37 cellular contexts compared by ENCODE assay signal in the genomic region with DNA sequence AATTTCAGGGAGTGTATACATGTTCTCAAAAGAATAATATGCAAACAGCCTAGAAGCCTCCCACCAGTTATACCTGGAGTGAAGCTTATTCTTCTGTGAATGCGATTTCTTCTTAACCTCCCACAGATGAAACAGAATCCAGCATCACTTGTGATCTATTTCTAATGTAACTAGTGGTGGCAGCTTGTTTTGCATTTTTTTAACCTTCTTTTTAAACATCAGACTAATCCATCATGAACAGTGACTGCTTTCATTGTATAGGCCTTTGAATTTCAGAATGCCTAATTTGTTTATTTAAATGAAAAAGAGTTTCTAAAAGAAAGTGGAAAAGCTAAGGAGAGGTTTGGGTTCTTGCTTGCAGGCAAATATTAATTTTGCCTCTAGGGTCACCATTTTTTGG.
"Had no signal": no experiment of that assay in that cellular context is flagged by ENCODE, and none has a peak within 500 bp of the region (broad histone marks: within the 10 kb centered on the region; RNA-seq: fewer than 3 reads in every experiment).

No MANE protein-coding gene starts in this region.

- DNase-seq: activated effector memory CD4-positive, alpha-beta T cell treated with anti-CD3 and anti-CD28 coated beads, Interleukin-2, amount 50 U/mL, for 16 hours; activated effector memory CD4-positive, alpha-beta T cell treated with Interleukin-2 at 50 U/mL for 16 hours; activated gamma-delta T cell; activated gamma-delta T cell treated with Interleukin-2 at 50 U/mL for 16 hours; activated naive CD4-positive, alpha-beta T cell; activated naive CD4-positive, alpha-beta T cell treated with anti-CD3 and anti-CD28 coated beads for 36 hours; activated naive CD4-positive, alpha-beta T cell treated with anti-CD3 and anti-CD28 coated beads, Interleukin-2, amount 10 ng/mL, durations not matched to agents 7 days and 5 days; activated naive CD4-positive, alpha-beta T cell treated with anti-CD3 and anti-CD28 coated beads, Interleukin-2, amount 50 U/mL, for 16 hours; activated naive CD4-positive, alpha-beta T cell treated with Interleukin-2 at 50 U/mL for 16 hours; activated naive CD8-positive, alpha-beta T cell treated with anti-CD3 and anti-CD28 coated beads for 36 hours; activated naive CD8-positive, alpha-beta T cell treated with anti-CD3 and anti-CD28 coated beads, Interleukin-2, amount 10 ng/mL, durations not matched to agents 7 days and 5 days; activated naive CD8-positive, alpha-beta T cell treated with anti-CD3 and anti-CD28 coated beads, Interleukin-2, amount 50 U/mL, for 24 hours; activated T-cell treated with anti-CD3 and anti-CD28 coated beads, Interleukin-2, amount 50 U/mL, for 1 hour; activated T-cell treated with anti-CD3 and anti-CD28 coated beads, Interleukin-2, amount 50 U/mL, for 24 hours; activated T-cell treated with anti-CD3 and anti-CD28 coated beads, Interleukin-2, amount 50 U/mL, for 4 hours; activated T-cell treated with anti-CD3 and anti-CD28 coated beads, Interleukin-2, amount 50 U/mL, for 48 hours; activated T-cell treated with anti-CD3 and anti-CD28 coated beads, Interleukin-2, amount 50 U/mL, for 72 hours; adrenal gland; amniotic stem cell; amygdala; anterior cingulate cortex; aorta; body of pancreas; brain microvascular endothelial cell; central memory CD4-positive, alpha-beta T cell; cerebellar nuclear complex had no signal

- H3K36me3 Mint-ChIP-seq: activated naive CD4-positive, alpha-beta T cell treated with anti-CD3 and anti-CD28 coated beads, Interleukin-2, amount 10 ng/mL, durations not matched to agents 7 days and 5 days; activated naive CD4-positive, alpha-beta T cell treated with anti-CD3 and anti-CD28 coated beads, Interleukin-2, amount 50 U/mL, for 24 hours; activated naive CD8-positive, alpha-beta T cell; activated naive CD8-positive, alpha-beta T cell treated with anti-CD3 and anti-CD28 coated beads for 36 hours; activated naive CD8-positive, alpha-beta T cell treated with anti-CD3 and anti-CD28 coated beads, Interleukin-2, amount 10 ng/mL, durations not matched to agents 7 days and 5 days; brain had no signal

- H3K4me3 ChIP-seq: adrenal gland, ascending aorta, body of pancreas, breast epithelium, cardiac muscle cell had no signal

- H3K9me3 ChIP-seq: adrenal gland, ascending aorta, body of pancreas, breast epithelium had no signal

- ATAC-seq: activated naive CD4-positive, alpha-beta T cell treated with anti-CD3 and anti-CD28 coated beads, Interleukin-2, amount 50 U/mL, for 72 hours; activated naive CD8-positive, alpha-beta T cell treated with anti-CD3 and anti-CD28 coated beads, Interleukin-2, amount 50 U/mL, for 24 hours; activated T-cell treated with anti-CD3 and anti-CD28 coated beads, Interleukin-2, amount 50 U/mL, for 4 hours; activated T-cell treated with anti-CD3 and anti-CD28 coated beads, Interleukin-2, amount 50 U/mL, for 72 hours; activated T-helper 17 cell treated with anti-CD3 and anti-CD28 coated beads, Interleukin-2, amount 50 U/mL, for 72 hours; body of pancreas had no signal

- H3K36me3 ChIP-seq: adrenal gland, ascending aorta, brain microvascular endothelial cell, breast epithelium, cardiac muscle cell had no signal

- H3K27me3 Mint-ChIP-seq: activated naive CD4-positive, alpha-beta T cell treated with anti-CD3 and anti-CD28 coated beads, Interleukin-2, amount 10 ng/mL, durations not matched to agents 7 days and 5 days; activated naive CD8-positive, alpha-beta T cell treated with anti-CD3 and anti-CD28 coated beads for 36 hours; activated naive CD8-positive, alpha-beta T cell treated with anti-CD3 and anti-CD28 coated beads, Interleukin-2, amount 10 ng/mL, durations not matched to agents 7 days and 5 days; activated naive CD8-positive, alpha-beta T cell treated with anti-CD3 and anti-CD28 coated beads, Interleukin-2, amount 50 U/mL, for 24 hours; brain had no signal

- H3K4me3 Mint-ChIP-seq: activated naive CD4-positive, alpha-beta T cell treated with anti-CD3 and anti-CD28 coated beads for 36 hours; activated naive CD4-positive, alpha-beta T cell treated with anti-CD3 and anti-CD28 coated beads, Interleukin-2, amount 10 ng/mL, durations not matched to agents 7 days and 5 days; activated naive CD4-positive, alpha-beta T cell treated with anti-CD3 and anti-CD28 coated beads, Interleukin-2, amount 50 U/mL, for 24 hours; activated naive CD8-positive, alpha-beta T cell; activated naive CD8-positive, alpha-beta T cell treated with anti-CD3 and anti-CD28 coated beads for 36 hours; activated naive CD8-positive, alpha-beta T cell treated with anti-CD3 and anti-CD28 coated beads, Interleukin-2, amount 10 ng/mL, durations not matched to agents 7 days and 5 days; activated naive CD8-positive, alpha-beta T cell treated with anti-CD3 and anti-CD28 coated beads, Interleukin-2, amount 50 U/mL, for 24 hours; activated T-cell treated with anti-CD3 and anti-CD28 coated beads, Interleukin-2, amount 50 U/mL, for 24 hours; activated T-cell treated with anti-CD3 and anti-CD28 coated beads, Interleukin-2, amount 50 U/mL, for 4 hours; activated T-cell treated with anti-CD3 and anti-CD28 coated beads, Interleukin-2, amount 50 U/mL, for 72 hours; activated T-helper 1 cell treated with anti-CD3 and anti-CD28 coated beads, Interleukin-12 subunit alpha, Interleukin-12 subunit beta, Interleukin-2, Interleukin-4 antibody, amounts not matched to agents 30 ng/mL and 10 ng/mL and 1 ng/mL, durations not matched to agents 14 hours and 24 hours and 36 hours; activated T-helper 17 cell treated with anti-CD3 and anti-CD28 coated beads, Interleukin-2, amount 50 U/mL, for 72 hours; brain; central memory CD8-positive, alpha-beta T cell had no signal

- H3K9me3 Mint-ChIP-seq: activated naive CD4-positive, alpha-beta T cell treated with anti-CD3 and anti-CD28 coated beads for 36 hours; activated naive CD4-positive, alpha-beta T cell treated with anti-CD3 and anti-CD28 coated beads, Interleukin-2, amount 10 ng/mL, durations not matched to agents 7 days and 5 days; activated naive CD4-positive, alpha-beta T cell treated with anti-CD3 and anti-CD28 coated beads, Interleukin-2, amount 50 U/mL, for 24 hours; activated naive CD8-positive, alpha-beta T cell treated with anti-CD3 and anti-CD28 coated beads for 36 hours; activated naive CD8-positive, alpha-beta T cell treated with anti-CD3 and anti-CD28 coated beads, Interleukin-2, amount 10 ng/mL, durations not matched to agents 7 days and 5 days; activated naive CD8-positive, alpha-beta T cell treated with anti-CD3 and anti-CD28 coated beads, Interleukin-2, amount 50 U/mL, for 24 hours; activated T-cell treated with anti-CD3 and anti-CD28 coated beads, Interleukin-2, amount 50 U/mL, for 24 hours; activated T-cell treated with anti-CD3 and anti-CD28 coated beads, Interleukin-2, amount 50 U/mL, for 4 hours; activated T-helper 1 cell treated with anti-CD3 and anti-CD28 coated beads, Interleukin-12 subunit alpha, Interleukin-12 subunit beta, Interleukin-2, Interleukin-4 antibody, amounts not matched to agents 30 ng/mL and 10 ng/mL and 1 ng/mL, durations not matched to agents 14 hours and 24 hours and 36 hours; activated T-helper 2 cell treated with anti-CD3 and anti-CD28 coated beads, Interferon-gamma antibody, Interleukin-2, Interleukin-4, amounts not matched to agents 10 μg/mL and 5 μg/mL and 100 μg/mL, durations not matched to agents 14 hours and 24 hours and 36 hours had no signal

- H3K27ac Mint-ChIP-seq: activated naive CD4-positive, alpha-beta T cell treated with anti-CD3 and anti-CD28 coated beads for 36 hours; activated naive CD4-positive, alpha-beta T cell treated with anti-CD3 and anti-CD28 coated beads, Interleukin-2, amount 10 ng/mL, durations not matched to agents 7 days and 5 days; activated naive CD4-positive, alpha-beta T cell treated with anti-CD3 and anti-CD28 coated beads, Interleukin-2, amount 50 U/mL, for 24 hours; activated naive CD4-positive, alpha-beta T cell treated with anti-CD3 and anti-CD28 coated beads, Interleukin-2, amount 50 U/mL, for 72 hours; activated naive CD8-positive, alpha-beta T cell; activated naive CD8-positive, alpha-beta T cell treated with anti-CD3 and anti-CD28 coated beads for 36 hours; activated naive CD8-positive, alpha-beta T cell treated with anti-CD3 and anti-CD28 coated beads, Interleukin-2, amount 10 ng/mL, durations not matched to agents 7 days and 5 days; activated naive CD8-positive, alpha-beta T cell treated with anti-CD3 and anti-CD28 coated beads, Interleukin-2, amount 50 U/mL, for 24 hours; activated T-cell treated with anti-CD3 and anti-CD28 coated beads, Interleukin-2, amount 50 U/mL, for 24 hours; activated T-cell treated with anti-CD3 and anti-CD28 coated beads, Interleukin-2, amount 50 U/mL, for 72 hours; activated T-helper 1 cell treated with anti-CD3 and anti-CD28 coated beads, Interleukin-12 subunit alpha, Interleukin-12 subunit beta, Interleukin-2, Interleukin-4 antibody, amounts not matched to agents 30 ng/mL and 10 ng/mL and 1 ng/mL, durations not matched to agents 14 hours and 24 hours and 36 hours; activated T-helper 17 cell treated with anti-CD3 and anti-CD28 coated beads, Interleukin-2, amount 50 U/mL, for 72 hours; activated T-helper 2 cell treated with anti-CD3 and anti-CD28 coated beads, Interferon-gamma antibody, Interleukin-2, Interleukin-4, amounts not matched to agents 10 μg/mL and 5 μg/mL and 100 μg/mL, durations not matched to agents 14 hours and 24 hours and 36 hours; brain had no signal

- H3K27me3 ChIP-seq: adrenal gland, ascending aorta, body of pancreas, brain microvascular endothelial cell, breast epithelium, cardiac muscle cell had no signal

- H3K4me1 Mint-ChIP-seq: activated naive CD4-positive, alpha-beta T cell treated with anti-CD3 and anti-CD28 coated beads, Interleukin-2, amount 10 ng/mL, durations not matched to agents 7 days and 5 days; activated naive CD4-positive, alpha-beta T cell treated with anti-CD3 and anti-CD28 coated beads, Interleukin-2, amount 50 U/mL, for 24 hours; activated naive CD8-positive, alpha-beta T cell treated with anti-CD3 and anti-CD28 coated beads for 36 hours; activated naive CD8-positive, alpha-beta T cell treated with anti-CD3 and anti-CD28 coated beads, Interleukin-2, amount 10 ng/mL, durations not matched to agents 7 days and 5 days; activated naive CD8-positive, alpha-beta T cell treated with anti-CD3 and anti-CD28 coated beads, Interleukin-2, amount 50 U/mL, for 24 hours; activated T-helper 17 cell treated with anti-CD3 and anti-CD28 coated beads, Interleukin-2, amount 50 U/mL, for 72 hours; central memory CD8-positive, alpha-beta T cell had no signal

- H3K4me1 ChIP-seq: adrenal gland, ascending aorta, body of pancreas, breast epithelium had no signal

- H3K27ac ChIP-seq: adrenal gland, ascending aorta, body of pancreas, brain microvascular endothelial cell, breast epithelium, cardiac muscle cell had no signal
